Comparison of ENCODE assay signal across 9 cellular contexts in the genomic region with DNA sequence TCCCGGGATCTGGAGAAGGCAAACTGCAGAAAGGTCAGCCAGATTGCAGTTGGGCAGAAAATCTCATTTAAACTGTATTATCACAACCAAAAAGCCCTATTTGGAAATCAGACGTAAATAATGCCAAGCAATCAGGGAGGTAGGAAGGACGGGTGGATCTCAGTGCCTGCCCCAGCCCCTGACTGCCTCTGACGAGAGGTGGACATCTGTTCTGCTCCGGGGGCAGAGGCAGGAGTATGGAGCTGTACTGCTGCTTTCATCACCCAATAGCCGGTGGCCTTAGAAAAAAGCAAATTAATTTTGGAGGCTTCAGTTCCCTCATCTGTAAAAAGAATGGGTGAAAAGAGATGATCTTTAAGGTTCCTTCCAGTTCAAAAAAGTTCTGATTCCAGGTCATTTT. TPM values are rescaled to one million over a fixed set of nuclear protein-coding genes. Genes with fewer than 3 reads are reported as not detected.
"Had no signal": no experiment of that assay in that cellular context is flagged by ENCODE, and none has a peak within 500 bp of the region (broad histone marks: within the 10 kb centered on the region; RNA-seq: fewer than 3 reads in every experiment).

No MANE protein-coding gene starts in this region.

- H3K27ac ChIP-seq: HL-60, KMS-11 had no signal

- H3K27ac Mint-ChIP-seq: IgD-negative memory B cell had no signal

- ATAC-seq: HepG2, K562 had no signal

- H3K4me3 Mint-ChIP-seq: IgD-negative memory B cell had no signal

- DNase-seq: IMR-90, KBM-7, KG1 had no signal

- H3K4me3 ChIP-seq: K562 had no signal

- H3K4me1 Mint-ChIP-seq: IgD-negative memory B cell had no signal

RNA-seq across cellular contexts. Expression of a gene that starts 43.6 kb away (rescaled TPM):
- total RNA-seq: HT-29 had no signal
